8 cellular contexts compared by ENCODE assay signal in genomic region chr1:198157241-198157846, GRCh38. TPM values are rescaled to one million over a fixed set of nuclear protein-coding genes. Genes with fewer than 3 reads are reported as not detected.
DNase-seq lines count a peak whose midpoint lies in the region; ATAC-seq, FAIRE-seq and TF ChIP-seq lines count a peak whose summit lies in the region.

No MANE protein-coding gene starts in this region.

- H3K4me1 ChIP-seq in right cardiac atrium (ENCODE audit: control insufficient read depth, insufficient read depth, low read length) (no peaks in the 10 kb centered on the region), psoas muscle (peaks cover 55% of the 10 kb centered on the region)

- no peaks in the 10 kb centered on the region for H3K9me3 ChIP-seq in right cardiac atrium (ENCODE audit: control insufficient read depth, low read length)
- H3K9me3 ChIP-seq in psoas muscle, result no peaks in the 10 kb centered on the region

- H3K27me3 ChIP-seq in right cardiac atrium (ENCODE audit: control insufficient read depth, insufficient read depth) (no peaks in the 10 kb centered on the region), psoas muscle (ENCODE audit: insufficient read depth in 3 of 3, low read length in 2 of 3) (no peaks in the 10 kb centered on the region)

- H3K27me3 Mint-ChIP-seq in T-helper 2 cell treated with Interferon-gamma antibody and Interleukin-4, amounts not matched to agents 5 μg/mL and 100 μg/mL, for 36 hours (ENCODE audit: low read depth), result no peaks in the 10 kb centered on the region

- TF ChIP-seq CTCF in psoas muscle (IDR thresholded peaks at IDR 0.05), result no peak

- H3K4me3 Mint-ChIP-seq in T-helper 2 cell treated with Interferon-gamma antibody and Interleukin-4, amounts not matched to agents 5 μg/mL and 100 μg/mL, for 36 hours, result peak overlapping the region; percentile 100

- H3K36me3 ChIP-seq in psoas muscle (ENCODE audit: insufficient read depth in 1 of 2, low read depth in 1 of 2), result no peaks in the 10 kb centered on the region

- DNase-seq in NCI-H1694 (lab: John Stamatoyannopoulos, UW) (peak; percentile 83), anterior cingulate cortex (lab: John Stamatoyannopoulos, UW) (peak; percentile 33 to 94 (median 84)), right cardiac atrium (peak; percentile 89 to 96 (median 94)), psoas muscle (peak; percentile 84 to 91), urothelium cell line (ENCODE audit: low spot score) (peak; percentile 84)
- peak; percentile 85 for DNase-seq in T-helper 2 cell treated with Interferon-gamma antibody and Interleukin-4, amounts not matched to agents 5 μg/mL and 100 μg/mL, for 36 hours (ENCODE audit: low spot score)

- FAIRE-seq in urothelium cell line (lab: Jason Lieb, UNC), result no peak

- intact Hi-C loops in right cardiac atrium (cut with DNase I), result loop anchor here in 2 of 4 donors (10.0 kb wide), 2 partner anchors 47 to 73 kb away; no protein-coding TSS in a partner anchor
- intact Hi-C loops in psoas muscle (cut with DNase I), result loop anchor here in 1 of 2 donors (10.0 kb wide), 2 partner anchors 73 to 253 kb away; partner anchors contain the start of gene C1orf53

- peak; percentile 50 for ATAC-seq in GM18498 (IDR thresholded peaks at IDR 0.05; ENCODE audit: unreplicated experiment)
- ATAC-seq in HG02938 (IDR thresholded peaks at IDR 0.05; ENCODE audit: unreplicated experiment), result peak; percentile 45
- peak; percentile 78 to 80 for ATAC-seq in right cardiac atrium
- ATAC-seq in psoas muscle, result peak; percentile 65 to 75 (median 67)

- H3K27ac ChIP-seq in right cardiac atrium (ENCODE audit: low read length), result peak overlapping the region; percentile 98
- H3K27ac ChIP-seq in psoas muscle, result peak overlapping the region; percentile 94

- under 1% methylated on average over 62 of the region's 62 CpGs for WGBS in right cardiac atrium
- WGBS in psoas muscle, 3 donors, result 0% methylated on average over 37 to 62 of the region's 62 CpGs

- H3K4me3 ChIP-seq in right cardiac atrium (ENCODE audit: low read length) (peak overlapping the region; percentile 95), psoas muscle (peak overlapping the region; percentile 83)

- no peaks in the 10 kb centered on the region for H3K9me3 Mint-ChIP-seq in T-helper 2 cell treated with Interferon-gamma antibody and Interleukin-4, amounts not matched to agents 5 μg/mL and 100 μg/mL, for 36 hours

- peak overlapping the region; percentile 99 for H3K27ac Mint-ChIP-seq in T-helper 2 cell treated with Interferon-gamma antibody and Interleukin-4, amounts not matched to agents 5 μg/mL and 100 μg/mL, for 36 hours

- H3K36me3 Mint-ChIP-seq in T-helper 2 cell treated with Interferon-gamma antibody and Interleukin-4, amounts not matched to agents 5 μg/mL and 100 μg/mL, for 36 hours (ENCODE audit: low read depth), result peaks cover 3% of the 10 kb centered on the region

- H3K4me1 Mint-ChIP-seq in T-helper 2 cell treated with Interferon-gamma antibody and Interleukin-4, amounts not matched to agents 5 μg/mL and 100 μg/mL, for 36 hours (ENCODE audit: low read depth), result peaks cover 37% of the 10 kb centered on the region

RNA-seq across cellular contexts. Expression of gene NEK7, which starts 0.5 kb away (rescaled TPM):
- total RNA-seq in right cardiac atrium (100 to 1,000 TPM; 168 to 276 (median 179) TPM), psoas muscle (10 to 100 TPM; 51.7 to 88.2 (median 74.1) TPM)
- polyA plus RNA-seq in right cardiac atrium (57.6 TPM), psoas muscle (10 to 100 TPM; 10.1 to 70.5 (median 22.0) TPM)

Comparison
In these comparisons a context has a peak if more than half of its experiments do, and no peak if none do; other contexts are left out.
1. Peak in every context shown above with its lines: DNase-seq, ATAC-seq, H3K4me3 ChIP-seq and H3K27ac ChIP-seq.